ENCODE assay signal across 8 cellular contexts in the genomic region with DNA sequence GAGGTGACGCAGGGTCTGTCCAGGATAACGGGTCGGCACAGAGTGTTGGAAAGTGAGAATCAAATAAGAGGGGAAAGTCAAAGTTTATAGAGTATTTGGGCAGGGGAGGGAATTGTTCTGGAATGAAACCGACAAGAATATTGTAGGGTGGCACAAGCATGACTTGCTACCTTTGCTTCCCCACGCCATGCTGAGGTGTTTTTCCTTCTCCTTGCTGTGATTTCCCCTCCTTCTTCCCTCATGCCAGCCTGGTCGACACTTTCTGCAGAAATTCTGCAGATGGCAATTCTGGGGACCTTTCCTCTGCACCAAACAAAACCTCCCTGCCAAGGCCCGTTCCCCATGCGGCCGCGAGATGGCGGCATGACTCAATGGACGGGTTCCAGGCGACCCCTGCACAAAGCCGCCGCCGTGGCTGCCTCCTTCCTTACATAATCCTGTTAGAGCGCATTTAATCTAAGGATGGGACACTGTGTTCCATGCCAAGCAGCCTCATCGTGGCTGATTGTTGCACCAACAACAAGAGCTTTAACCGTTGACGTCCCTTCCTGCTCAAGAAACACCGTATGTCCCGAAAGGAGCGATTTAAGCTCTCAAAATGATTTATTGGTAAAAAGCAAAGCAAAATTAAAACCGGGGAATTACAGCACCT. TPM values are rescaled to one million over a fixed set of nuclear protein-coding genes. Genes with fewer than 3 reads are reported as not detected.
DNase-seq lines count a peak whose midpoint lies in the region; ATAC-seq and TF ChIP-seq lines count a peak whose summit lies in the region.

A gene (minus strand): TSS at position 290 of the 652 bp plus-strand sequence. CDS start 10,616 bp downstream, outside the sequence.

- H3K4me1 Mint-ChIP-seq in activated naive CD8-positive, alpha-beta T cell treated with anti-CD3 and anti-CD28 coated beads, Interleukin-2, amount 10 ng/mL, durations not matched to agents 7 days and 5 days: no peaks in the 10 kb centered on the region

- no peak within 1 kb of the TSS for H3K14ac ChIP-seq in trophoblast cell (ENCODE audit: low read length)

- H4K12ac ChIP-seq in trophoblast cell (ENCODE audit: low read depth, low read length): no peak within 1 kb of the TSS

- no peak within 1 kb of the TSS for H3K18ac ChIP-seq in trophoblast cell (ENCODE audit: low read length)

- intact Hi-C loops in heart left ventricle (cut with DNase I): loop anchor here (1.0 to 10.0 kb wide), 11 partner anchors 42 to 235 kb away; a partner anchor contains a TSS

- H3K4ac ChIP-seq in trophoblast cell (ENCODE audit: low read depth, low read length): no peak within 1 kb of the TSS

- POLR2A ChIA-PET in activated naive CD8-positive, alpha-beta T cell treated with anti-CD3 and anti-CD28 coated beads, Interleukin-2, amount 10 ng/mL, durations not matched to agents 7 days and 5 days (lab: Charles Lee): interaction anchor here (1.2 to 2.4 kb wide), 3 partner anchors 59 to 232 kb away, joined by 4 to 12 read pairs (median 4); a partner anchor contains a TSS

- DNase-seq in GM12864 (ENCODE audit: low read depth) (peak; percentile 21), NCI-H1105 treated with DMSO at 0.1 percent for 48 hours (lab: John Stamatoyannopoulos, UW) (peak; percentile 87), SKM-1 (lab: John Stamatoyannopoulos, UW; ENCODE audit: unreplicated experiment) (peak; percentile 27), heart left ventricle (peak; percentile 82 to 93 (median 89)), trophoblast cell (peak; percentile 54 to 80), tibial nerve (ENCODE audit: low spot score in 2 of 2) (peak; percentile 75 to 84)
- peak; percentile 84 for DNase-seq in activated naive CD8-positive, alpha-beta T cell treated with anti-CD3 and anti-CD28 coated beads, Interleukin-2, amount 10 ng/mL, durations not matched to agents 7 days and 5 days

- H3K27ac ChIP-seq in heart left ventricle (peak within 1 kb of the TSS in 11 of 12 donors; percentile 2 to 72 (median 50)), trophoblast cell (ENCODE audit: low read depth, low read length) (no peak within 1 kb of the TSS), tibial nerve (peak within 1 kb of the TSS; percentile 1 to 76 (median 70))

- 2 to 4% (median 3%) methylated on average over 24 of the region's 24 CpGs for WGBS in heart left ventricle, 4 donors
- no CpG with 5 or more reads among the region's 24 CpGs for WGBS in trophoblast cell (ENCODE audit: extremely low coverage, insufficient coverage, insufficient read length)
- 2 to 3% methylated on average over 24 of the region's 24 CpGs for WGBS in tibial nerve, 2 donors

- no peak within 1 kb of the TSS for H2BK12ac ChIP-seq in trophoblast cell (ENCODE audit: low read length)

- TF ChIP-seq POLR2A in heart left ventricle (IDR thresholded peaks at IDR 0.05): no peak
- TF ChIP-seq POLR2A in tibial nerve (IDR thresholded peaks at IDR 0.05): no peak

- H3K4me3 ChIP-seq in GM12864 (ENCODE audit: low read depth, low read length): peak within 1 kb of the TSS; percentile 36
- H3K4me3 ChIP-seq in heart left ventricle: peak within 1 kb of the TSS in 11 of 12 donors; percentile 21 to 60 (median 43)
- H3K4me3 ChIP-seq in trophoblast cell (ENCODE audit: low read depth, low read length): no peak within 1 kb of the TSS
- H3K4me3 ChIP-seq in tibial nerve: peak within 1 kb of the TSS; percentile 15 to 44 (median 36)

- no peak within 1 kb of the TSS for H2BK5ac ChIP-seq in trophoblast cell (ENCODE audit: low read depth, low read length, poor library complexity)

- no peak within 1 kb of the TSS for H2BK120ac ChIP-seq in trophoblast cell (ENCODE audit: insufficient read depth, low read length, poor library complexity)

- H3K27me3 Mint-ChIP-seq in activated naive CD8-positive, alpha-beta T cell treated with anti-CD3 and anti-CD28 coated beads, Interleukin-2, amount 10 ng/mL, durations not matched to agents 7 days and 5 days: peaks cover 14% of the 10 kb centered on the region

- peak; percentile 90 for TF ChIP-seq CTCF in GM12864 (IDR thresholded peaks at IDR 0.05; ENCODE audit: low read depth, low read length, missing control alignments)
- peak; percentile 84 to 96 (median 92) for TF ChIP-seq CTCF in heart left ventricle (IDR thresholded peaks at IDR 0.05)
- TF ChIP-seq CTCF in tibial nerve (IDR thresholded peaks at IDR 0.05): peak; percentile 88 to 95 (median 92)

- H3K27me3 ChIP-seq in heart left ventricle: no peaks in the 10 kb centered on the region
- H3K27me3 ChIP-seq in trophoblast cell (ENCODE audit: insufficient read depth, low read length): no peaks in the 10 kb centered on the region
- H3K27me3 ChIP-seq in tibial nerve: no peaks in the 10 kb centered on the region

- no peaks in the 10 kb centered on the region for H3K36me3 ChIP-seq in heart left ventricle
- no peaks in the 10 kb centered on the region for H3K36me3 ChIP-seq in trophoblast cell (ENCODE audit: control insufficient read depth in 1 of 2, insufficient read depth in 2 of 2, low read length in 2 of 2)
- no peaks in the 10 kb centered on the region for H3K36me3 ChIP-seq in tibial nerve

- no peak within 1 kb of the TSS for H3K4me3 Mint-ChIP-seq in activated naive CD8-positive, alpha-beta T cell treated with anti-CD3 and anti-CD28 coated beads, Interleukin-2, amount 10 ng/mL, durations not matched to agents 7 days and 5 days

- no peak within 1 kb of the TSS for H2AK5ac ChIP-seq in trophoblast cell (ENCODE audit: low read length)

- no peaks in the 10 kb centered on the region for H3K79me1 ChIP-seq in trophoblast cell (ENCODE audit: low read length)

- peak; percentile 43 to 85 for TF ChIP-seq EP300 in tibial nerve (IDR thresholded peaks at IDR 0.05)

- H4K8ac ChIP-seq in trophoblast cell (ENCODE audit: low read depth, low read length): no peak within 1 kb of the TSS

- H3K36me3 Mint-ChIP-seq in activated naive CD8-positive, alpha-beta T cell treated with anti-CD3 and anti-CD28 coated beads, Interleukin-2, amount 10 ng/mL, durations not matched to agents 7 days and 5 days: no peaks in the 10 kb centered on the region

- H3K79me2 ChIP-seq in trophoblast cell (ENCODE audit: control insufficient read depth, insufficient read depth, low read length, poor library complexity): no peaks in the 10 kb centered on the region

- H2AFZ ChIP-seq in trophoblast cell (ENCODE audit: insufficient read depth, low read length, poor library complexity): peak within 1 kb of the TSS; percentile 23

- H3K27ac Mint-ChIP-seq in activated naive CD8-positive, alpha-beta T cell treated with anti-CD3 and anti-CD28 coated beads, Interleukin-2, amount 10 ng/mL, durations not matched to agents 7 days and 5 days: no peak within 1 kb of the TSS

- H4K91ac ChIP-seq in trophoblast cell (ENCODE audit: low read depth, low read length): no peak within 1 kb of the TSS

- H3K9me3 Mint-ChIP-seq in activated naive CD8-positive, alpha-beta T cell treated with anti-CD3 and anti-CD28 coated beads, Interleukin-2, amount 10 ng/mL, durations not matched to agents 7 days and 5 days: no peaks in the 10 kb centered on the region

- peaks cover 0 to 28% (median 12%) of the 10 kb centered on the region in 12 donors for H3K4me1 ChIP-seq in heart left ventricle
- peaks cover 0 to 6% of the 10 kb centered on the region in 2 experiments for H3K4me1 ChIP-seq in trophoblast cell (ENCODE audit: control insufficient read depth in 1 of 2, insufficient read depth in 2 of 2, low read length in 2 of 2)
- peaks cover 0 to 61% (median 33%) of the 10 kb centered on the region in 4 donors for H3K4me1 ChIP-seq in tibial nerve

- H3K9me3 ChIP-seq in heart left ventricle (no peaks in the 10 kb centered on the region), trophoblast cell (ENCODE audit: insufficient read depth, low read depth, low read length) (no peaks in the 10 kb centered on the region), tibial nerve (no peaks in the 10 kb centered on the region)

- peak; percentile 95 for ATAC-seq in HG02678 (IDR thresholded peaks at IDR 0.05; ENCODE audit: unreplicated experiment)
- ATAC-seq in activated naive CD8-positive, alpha-beta T cell treated with anti-CD3 and anti-CD28 coated beads, Interleukin-2, amount 10 ng/mL, durations not matched to agents 7 days and 5 days (ENCODE audit: low read depth): peak; percentile 98
- peak; percentile 96 to 97 (median 96) for ATAC-seq in heart left ventricle

- H3K9ac ChIP-seq in trophoblast cell (ENCODE audit: low read length): no peak within 1 kb of the TSS

- no peak within 1 kb of the TSS for H3K23ac ChIP-seq in trophoblast cell (ENCODE audit: low read length)

- H3K4me2 ChIP-seq in trophoblast cell (ENCODE audit: low read length): peak within 1 kb of the TSS; percentile 74

RNA-seq across cellular contexts. Expression of the gene that starts here (rescaled TPM):
- total RNA-seq in activated naive CD8-positive, alpha-beta T cell treated with anti-CD3 and anti-CD28 coated beads, Interleukin-2, amount 10 ng/mL, durations not matched to agents 7 days and 5 days: not detected
- total RNA-seq in heart left ventricle (1 to 10 TPM in 7 of 9 donors, under 1 TPM in 2; 0.42 to 6.9 (median 3.7) TPM), tibial nerve (1 to 10 TPM in 3 of 4 donors, under 1 TPM in 1; 0.63 to 2.0 (median 1.4) TPM)
- 1 to 10 TPM in 1 of 2 donors, under 1 TPM in 1; 0.19 to 1.6 TPM for polyA plus RNA-seq in heart left ventricle
- 0.03 and 0.07 TPM in 2 replicates for polyA plus RNA-seq in trophoblast cell (2013)

Comparison
In these comparisons a context has a peak if more than half of its experiments do, and no peak if none do; other contexts are left out.
1. Peak in DNase-seq and ATAC-seq in activated naive CD8-positive, alpha-beta T cell treated with anti-CD3 and anti-CD28 coated beads, Interleukin-2, amount 10 ng/mL, durations not matched to agents 7 days and 5 days; RNA of the gene not detected or under 1 TPM.
2. DNase-seq: peak in every context shown above with its lines; median percentile 89 in heart left ventricle; 87 in NCI-H1105 treated with DMSO at 0.1 percent for 48 hours; 84 in activated naive CD8-positive, alpha-beta T cell treated with anti-CD3 and anti-CD28 coated beads, Interleukin-2, amount 10 ng/mL, durations not matched to agents 7 days and 5 days; 80 in tibial nerve; 67 in trophoblast cell; 27 in SKM-1; 21 in GM12864.